1 cellular context compared by ENCODE assay signal in genomic region chr15:63362873-63363272, GRCh38.
TF ChIP-seq lines count a peak whose summit lies in the region.

No MANE protein-coding gene starts in this region.

TF ChIP-seq in GM12878, 131 proteins besides CTCF, POLR2A, EP300 and RAD21 (continued from another document):
- TF ChIP-seq SKIL (IDR thresholded peaks at IDR 0.05; ENCODE audit: low read depth, poor library complexity, severe bottlenecking), result no peak
- TF ChIP-seq SRF (IDR thresholded peaks at IDR 0.05; ENCODE audit: low read depth in 2 of 2, low read length in 2 of 2), result no peak
- no peak for TF ChIP-seq PKNOX1 (IDR thresholded peaks at IDR 0.05)
- TF ChIP-seq BMI1 (IDR thresholded peaks at IDR 0.05; ENCODE audit: borderline replicate concordance), result no peak
- no peak for TF ChIP-seq ZNF687 (IDR thresholded peaks at IDR 0.05)
- no peak for TF ChIP-seq MXI1 (IDR thresholded peaks at IDR 0.05; ENCODE audit: low read depth, low read length)
TF ChIP-seq in GM12878: peak in this region for 0.
